1 cellular context compared by ENCODE assay signal in genomic region chr14:94994245-94994644, GRCh38.
TF ChIP-seq lines count a peak whose summit lies in the region.

No MANE protein-coding gene starts in this region.

TF ChIP-seq in SK-N-SH, 30 proteins besides CTCF, POLR2A, EP300 and RAD21 (continued from another document):
- TF ChIP-seq REST (IDR thresholded peaks at IDR 0.05; ENCODE audit: low read depth, low read length) (no peak), MAX (IDR thresholded peaks at IDR 0.05; ENCODE audit: low read depth) (no peak), ZBTB33 (IDR thresholded peaks at IDR 0.05; ENCODE audit: borderline replicate concordance, low read depth) (no peak), NRF1 (IDR thresholded peaks at IDR 0.05; ENCODE audit: low read depth, low read length) (no peak), JUND (IDR thresholded peaks at IDR 0.05) (no peak), IRF3 (IDR thresholded peaks at IDR 0.05; ENCODE audit: low read depth, low read length) (no peak)
